In the genomic region with DNA sequence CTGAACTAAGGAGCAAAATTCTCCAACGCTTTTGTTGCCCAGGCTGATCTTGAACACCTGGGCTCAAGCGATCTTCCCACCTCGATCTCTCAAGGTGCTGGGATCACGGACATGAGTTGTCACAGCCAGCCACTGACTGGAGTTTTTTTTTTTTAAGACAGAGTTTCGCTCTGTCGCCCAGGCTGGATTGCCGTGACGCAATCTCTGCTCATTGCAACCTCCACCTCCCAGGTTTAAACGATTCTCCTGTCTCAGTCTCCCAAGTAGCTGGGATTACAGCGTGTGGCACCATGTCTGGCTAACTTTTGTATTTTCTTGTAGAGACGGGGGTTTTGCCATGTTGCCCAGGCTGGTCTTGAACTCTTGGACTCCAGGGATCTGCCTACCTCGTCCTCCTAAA, we compare ENCODE assay signal across 13 cellular contexts.
"Had no signal": no experiment of that assay in that cellular context is flagged by ENCODE, and none has a peak within 500 bp of the region (broad histone marks: within the 10 kb centered on the region; RNA-seq: fewer than 3 reads in every experiment).

No MANE protein-coding gene starts in this region.

- H3K36me3 Mint-ChIP-seq: mesothelial cell of epicardium had no signal

- H3K4me3 Mint-ChIP-seq: mesothelial cell of epicardium, neural crest cell had no signal

- H3K9me3 ChIP-seq: heart left ventricle, stomach, thoracic aorta had no signal

- H3K27me3 ChIP-seq: heart left ventricle, stomach had no signal

- H3K4me3 ChIP-seq: heart left ventricle, lung, stomach, thoracic aorta had no signal

- H3K27ac ChIP-seq: heart left ventricle, stomach, thoracic aorta had no signal

- H3K9me3 Mint-ChIP-seq: activated T-helper 2 cell treated with anti-CD3 and anti-CD28 coated beads, Interferon-gamma antibody, Interleukin-2, Interleukin-4, amounts not matched to agents 10 μg/mL and 5 μg/mL and 100 μg/mL, durations not matched to agents 14 hours and 24 hours and 36 hours; mesothelial cell of epicardium; neural crest cell had no signal

- ATAC-seq: activated CD4-positive, CD25-positive, alpha-beta regulatory T cell treated with anti-CD3 and anti-CD28 coated beads, Interleukin-2, amount 50 U/mL, for 24 hours; heart left ventricle; left colon; sciatic nerve had no signal

- DNase-seq: activated naive CD4-positive, alpha-beta T cell treated with anti-CD3 and anti-CD28 coated beads, Interleukin-2, amount 50 U/mL, for 16 hours; activated T-cell treated with anti-CD3 and anti-CD28 coated beads for 4 hours; heart left ventricle; left colon; stimulated activated CD4-positive, alpha-beta T cell treated with anti-CD3 and anti-CD28 coated beads, Interleukin-1b, Interleukin-23, amount 100 ng/mL, for 48 hours; stomach had no signal

- H3K27ac Mint-ChIP-seq: activated T-helper 2 cell treated with anti-CD3 and anti-CD28 coated beads, Interferon-gamma antibody, Interleukin-2, Interleukin-4, amounts not matched to agents 10 μg/mL and 5 μg/mL and 100 μg/mL, durations not matched to agents 14 hours and 24 hours and 36 hours; mesothelial cell of epicardium had no signal
